Comparison of ENCODE assay signal across 8 cellular contexts in genomic region chr19:4909172-4909896, GRCh38. TPM values are rescaled to one million over a fixed set of nuclear protein-coding genes. Genes with fewer than 3 reads are reported as not detected.
DNase-seq lines count a peak whose midpoint lies in the region; ATAC-seq and TF ChIP-seq lines count a peak whose summit lies in the region.

Gene UHRF1, plus strand, starts transcription at chr19:4909501. Its CDS starts 1,385 bp downstream, at chr19:4910886.

- ATAC-seq in GM21825 (IDR thresholded peaks at IDR 0.05; ENCODE audit: unreplicated experiment) (peak; percentile 24), HG03159 (IDR thresholded peaks at IDR 0.05; ENCODE audit: unreplicated experiment) (no peak)

- H3K79me2 ChIP-seq in DOHH2 (ENCODE audit: control insufficient read depth, low read length) = peaks cover 45% of the 10 kb centered on the region

- H3K9me2 ChIP-seq in DOHH2 (replicated peaks; ENCODE audit: control insufficient read depth, low read length) = no peaks in the 10 kb centered on the region

- peak within 1 kb of the TSS; percentile 90 for H3K4me2 ChIP-seq in DOHH2 (ENCODE audit: low read length)

- H3K27me3 ChIP-seq in DOHH2 (ENCODE audit: control insufficient read depth, low read length) = no peaks in the 10 kb centered on the region
- H3K27me3 ChIP-seq in esophagus squamous epithelium = peaks cover 0 to 13% (median 3%) of the 10 kb centered on the region in 4 donors

- H3K27ac ChIP-seq in DOHH2 (ENCODE audit: low read depth, low read length) = peak within 1 kb of the TSS; percentile 77
- peak within 1 kb of the TSS; percentile 62 to 81 (median 76) for H3K27ac ChIP-seq in esophagus squamous epithelium

- WGBS in esophagus squamous epithelium, 2 donors = no CpG with 5 or more reads among the region's 87 CpGs

- H3F3A ChIP-seq in DOHH2 (ENCODE audit: control insufficient read depth, insufficient read depth) = peaks cover 10% of the 10 kb centered on the region

- peaks cover 29% of the 10 kb centered on the region for H4K20me1 ChIP-seq in DOHH2 (ENCODE audit: control insufficient read depth, insufficient read depth, low read depth, low read length)

- DNase-seq in NCI-H1930 (lab: John Stamatoyannopoulos, UW) = peak; percentile 30 to 43
- DNase-seq in activated CD4-positive, CD25-positive, alpha-beta regulatory T cell treated with anti-CD3 and anti-CD28 coated beads, Interleukin-2, amount 50 U/mL, for 72 hours = peak; percentile 65
- no peak for DNase-seq in esophagus squamous epithelium (lab: John Stamatoyannopoulos, UW)
- DNase-seq in pulmonary artery endothelial cell (ENCODE audit: low read depth, low spot score) = no peak
- no peak for DNase-seq in dedifferentiated amniotic fluid mesenchymal stem cell (ENCODE audit: extremely low spot score)

- TF ChIP-seq CTCF in DOHH2 (IDR thresholded peaks at IDR 0.05; ENCODE audit: low read depth, low read length, poor library complexity, severe bottlenecking) (no peak), esophagus squamous epithelium (IDR thresholded peaks at IDR 0.05) (no peak)

- peak within 1 kb of the TSS; percentile 92 for H3K4me3 ChIP-seq in DOHH2 (ENCODE audit: low read length)
- H3K4me3 ChIP-seq in esophagus squamous epithelium = peak within 1 kb of the TSS; percentile 61 to 87 (median 70)

- intact Hi-C loops in esophagus squamous epithelium (cut with DNase I) = no loop called here

- TF ChIP-seq POLR2A in esophagus squamous epithelium (IDR thresholded peaks at IDR 0.05) = peak in 1 of 4 donors; percentile 8

- H3K9me3 ChIP-seq in DOHH2 (ENCODE audit: control insufficient read depth, insufficient read depth, low read length) = no peaks in the 10 kb centered on the region
- H3K9me3 ChIP-seq in esophagus squamous epithelium = no peaks in the 10 kb centered on the region

- H3K4me1 ChIP-seq in DOHH2 (ENCODE audit: control insufficient read depth, low read length) (peaks cover 43% of the 10 kb centered on the region), esophagus squamous epithelium (peaks cover 28 to 53% (median 32%) of the 10 kb centered on the region in 3 donors)

- peaks cover 45% of the 10 kb centered on the region for H3K36me3 ChIP-seq in DOHH2 (ENCODE audit: control insufficient read depth, low read length)
- no peaks in the 10 kb centered on the region for H3K36me3 ChIP-seq in esophagus squamous epithelium

RNA-seq across cellular contexts. Expression of gene UHRF1, which starts in this region (rescaled TPM):
- total RNA-seq in esophagus squamous epithelium = 10 to 100 TPM in 3 of 4 donors, 1 to 10 TPM in 1; 3.4 to 21.7 (median 11.5) TPM
- total RNA-seq in pulmonary artery endothelial cell = 76.7 and 139 TPM in 2 replicates

Comparison
In these comparisons a context has a peak if more than half of its experiments do, and no peak if none do; other contexts are left out.
1. DNase-seq: peak in NCI-H1930 (2 of 2) and activated CD4-positive, CD25-positive, alpha-beta regulatory T cell treated with anti-CD3 and anti-CD28 coated beads, Interleukin-2, amount 50 U/mL, for 72 hours (single experiment); none in esophagus squamous epithelium (single experiment), pulmonary artery endothelial cell (single experiment) and dedifferentiated amniotic fluid mesenchymal stem cell (single experiment).